8 cellular contexts compared by ENCODE assay signal in the genomic region with DNA sequence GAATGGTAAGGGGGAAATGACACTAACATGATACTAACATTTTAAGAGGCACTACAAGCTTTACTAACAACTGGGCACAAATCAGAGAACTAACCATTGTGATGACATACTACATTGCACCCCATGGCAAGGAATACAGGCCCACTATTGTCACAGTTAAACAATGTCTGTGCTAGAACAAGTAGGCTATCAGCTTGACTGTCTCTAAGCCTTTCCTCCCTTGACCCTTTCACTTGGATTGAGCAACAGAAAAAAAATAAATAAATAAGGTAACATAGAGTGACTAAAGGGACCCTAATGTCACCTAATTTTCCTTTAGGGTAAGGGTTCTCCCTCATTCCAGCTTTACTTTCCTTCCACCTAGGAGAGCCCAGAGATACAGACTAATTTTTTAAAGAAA. TPM values are rescaled to one million over a fixed set of nuclear protein-coding genes. Genes with fewer than 3 reads are reported as not detected.
DNase-seq lines count a peak whose midpoint lies in the region; ATAC-seq and TF ChIP-seq lines count a peak whose summit lies in the region.

No MANE protein-coding gene starts in this region.

- intact Hi-C loops in heart right ventricle (cut with DNase I) = loop anchor here in 2 of 10 donors (5.0 to 10.0 kb wide), 2 partner anchors 101 to 103 kb away; partner anchors contain the start of gene SLC38A1 (in 2 of the 2)
- intact Hi-C loops in Right ventricle myocardium inferior (cut with DNase I) = loop anchor here (5.0 kb wide), 2 partner anchors 101 to 161 kb away; partner anchors contain the start of gene SLC38A1

- TF ChIP-seq CTCF in heart right ventricle (IDR thresholded peaks at IDR 0.05) (no peak), chondrocyte (IDR thresholded peaks at IDR 0.05) (no peak)

- H3K27me3 Mint-ChIP-seq in chondrocyte (ENCODE audit: low read depth) = no peaks in the 10 kb centered on the region

- DNase-seq in heart right ventricle = no peak
- DNase-seq in Right ventricle myocardium inferior (ENCODE audit: missing footprints) = no peak
- no peak for DNase-seq in chondrocyte (ENCODE audit: low spot score)
- peak; percentile 31 for DNase-seq in middle frontal gyrus (ENCODE audit: extremely low spot score, low spot score)
- no peak for DNase-seq in stimulated activated CD4-positive, alpha-beta T cell treated with anti-CD3 and anti-CD28 coated beads, Interleukin-2, amount 100 ng/mL, for 24 hours
- no peak for DNase-seq in NCI-H345 (lab: John Stamatoyannopoulos, UW)

- peaks cover 19 to 83% (median 77%) of the 10 kb centered on the region in 9 donors for H3K4me1 ChIP-seq in heart right ventricle
- H3K4me1 ChIP-seq in urinary bladder (ENCODE audit: insufficient read depth) = peaks cover 1% of the 10 kb centered on the region

- H3K27me3 ChIP-seq in heart right ventricle = no peaks in the 10 kb centered on the region

- peak overlapping the region in 9 of 10 donors; percentile 6 to 94 (median 88) for H3K4me3 ChIP-seq in heart right ventricle
- H3K4me3 ChIP-seq in urinary bladder (ENCODE audit: low read depth, low read length) = peak overlapping the region; percentile 99

- no peaks in the 10 kb centered on the region for H3K9me3 Mint-ChIP-seq in chondrocyte (ENCODE audit: low read depth)

- peak overlapping the region; percentile 96 for H3K4me3 Mint-ChIP-seq in chondrocyte (ENCODE audit: unreplicated experiment)

- ATAC-seq in heart right ventricle (no peak), Right ventricle myocardium inferior (no peak), GM19351 (IDR thresholded peaks at IDR 0.05; ENCODE audit: unreplicated experiment) (no peak)

- H3K36me3 Mint-ChIP-seq in chondrocyte (ENCODE audit: low read depth) = peaks cover 74% of the 10 kb centered on the region

- no peaks in the 10 kb centered on the region for H3K9me3 ChIP-seq in heart right ventricle

- peaks cover 60% of the 10 kb centered on the region for H3K4me1 Mint-ChIP-seq in chondrocyte (ENCODE audit: low read depth)

- H3K27ac ChIP-seq in heart right ventricle (peak overlapping the region in 7 of 10 donors; percentile 24 to 99 (median 96)), urinary bladder (ENCODE audit: low read depth) (no peak overlapping the region)

- H3K36me3 ChIP-seq in heart right ventricle = peaks cover 0 to 81% (median 61%) of the 10 kb centered on the region in 9 donors
- peaks cover 7% of the 10 kb centered on the region for H3K36me3 ChIP-seq in urinary bladder (ENCODE audit: insufficient read depth)

- H3K27ac Mint-ChIP-seq in chondrocyte (ENCODE audit: unreplicated experiment) = peak overlapping the region; percentile 80

RNA-seq across cellular contexts. Expression of gene SLC38A2, which starts 4.4 kb away (rescaled TPM):
- total RNA-seq in heart right ventricle (100 to 1,000 TPM in 8 of 10 donors, 10 to 100 TPM in 2; 82.1 to 203 (median 110) TPM), Right ventricle myocardium inferior (161 TPM), chondrocyte (580 to 614 TPM (median 596 TPM) in 3 replicates), urinary bladder (471 TPM)
- polyA plus RNA-seq in heart right ventricle (10 to 100 TPM; 65.3 to 90.0 TPM), urinary bladder (128 TPM)
